Comparison of ENCODE assay signal across 1 cellular context in the genomic region with DNA sequence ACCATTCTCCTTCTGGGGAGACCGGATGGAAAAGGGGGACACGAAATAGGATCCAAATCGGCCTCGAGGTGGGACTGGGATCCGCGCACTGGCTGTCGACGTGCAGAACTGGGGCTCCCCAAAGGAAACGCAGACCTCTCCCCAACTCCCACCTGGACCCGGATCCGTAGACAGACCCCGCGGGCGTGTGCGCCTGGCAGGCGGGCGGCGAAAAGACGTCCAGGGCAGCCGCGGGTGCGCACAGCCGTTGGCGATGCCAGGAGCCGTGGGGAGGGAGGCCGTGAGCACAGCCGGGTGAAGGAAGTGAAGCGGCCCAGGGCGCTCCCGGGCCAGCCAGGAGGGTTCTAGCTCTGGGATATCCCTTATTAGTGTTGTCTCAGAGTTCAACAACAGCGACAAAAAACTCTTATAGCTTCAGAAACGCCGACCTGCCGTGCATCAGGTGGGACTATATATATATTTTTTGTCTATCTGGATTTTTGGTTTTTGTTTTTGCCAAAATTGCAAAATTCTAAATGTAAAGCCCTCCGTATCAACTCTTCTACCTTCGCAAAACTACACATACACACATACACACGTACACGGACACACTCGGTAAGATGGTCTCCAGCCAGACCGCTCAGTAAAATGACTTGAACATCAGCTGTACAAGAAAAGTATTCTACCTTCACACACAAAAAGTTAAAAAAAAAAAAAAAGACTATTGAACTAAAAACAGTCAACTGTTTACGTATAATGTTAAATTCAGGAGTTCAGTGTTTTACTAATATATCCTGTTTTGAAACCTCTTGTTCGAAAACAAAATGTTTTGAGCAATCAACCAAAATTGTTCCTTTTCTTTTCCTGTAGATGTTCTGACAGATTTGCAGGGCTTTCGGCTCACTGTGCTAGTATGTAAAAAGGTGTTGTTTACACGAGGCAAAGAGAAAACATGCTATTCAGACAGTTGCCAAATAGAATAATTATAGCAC.
TF ChIP-seq lines count a peak whose summit lies in the region.

No MANE protein-coding gene starts in this region.

TF ChIP-seq in GM23338, 12 proteins besides CTCF, POLR2A, EP300 and RAD21 (continued from another document):
- TF ChIP-seq, protein P1, sequence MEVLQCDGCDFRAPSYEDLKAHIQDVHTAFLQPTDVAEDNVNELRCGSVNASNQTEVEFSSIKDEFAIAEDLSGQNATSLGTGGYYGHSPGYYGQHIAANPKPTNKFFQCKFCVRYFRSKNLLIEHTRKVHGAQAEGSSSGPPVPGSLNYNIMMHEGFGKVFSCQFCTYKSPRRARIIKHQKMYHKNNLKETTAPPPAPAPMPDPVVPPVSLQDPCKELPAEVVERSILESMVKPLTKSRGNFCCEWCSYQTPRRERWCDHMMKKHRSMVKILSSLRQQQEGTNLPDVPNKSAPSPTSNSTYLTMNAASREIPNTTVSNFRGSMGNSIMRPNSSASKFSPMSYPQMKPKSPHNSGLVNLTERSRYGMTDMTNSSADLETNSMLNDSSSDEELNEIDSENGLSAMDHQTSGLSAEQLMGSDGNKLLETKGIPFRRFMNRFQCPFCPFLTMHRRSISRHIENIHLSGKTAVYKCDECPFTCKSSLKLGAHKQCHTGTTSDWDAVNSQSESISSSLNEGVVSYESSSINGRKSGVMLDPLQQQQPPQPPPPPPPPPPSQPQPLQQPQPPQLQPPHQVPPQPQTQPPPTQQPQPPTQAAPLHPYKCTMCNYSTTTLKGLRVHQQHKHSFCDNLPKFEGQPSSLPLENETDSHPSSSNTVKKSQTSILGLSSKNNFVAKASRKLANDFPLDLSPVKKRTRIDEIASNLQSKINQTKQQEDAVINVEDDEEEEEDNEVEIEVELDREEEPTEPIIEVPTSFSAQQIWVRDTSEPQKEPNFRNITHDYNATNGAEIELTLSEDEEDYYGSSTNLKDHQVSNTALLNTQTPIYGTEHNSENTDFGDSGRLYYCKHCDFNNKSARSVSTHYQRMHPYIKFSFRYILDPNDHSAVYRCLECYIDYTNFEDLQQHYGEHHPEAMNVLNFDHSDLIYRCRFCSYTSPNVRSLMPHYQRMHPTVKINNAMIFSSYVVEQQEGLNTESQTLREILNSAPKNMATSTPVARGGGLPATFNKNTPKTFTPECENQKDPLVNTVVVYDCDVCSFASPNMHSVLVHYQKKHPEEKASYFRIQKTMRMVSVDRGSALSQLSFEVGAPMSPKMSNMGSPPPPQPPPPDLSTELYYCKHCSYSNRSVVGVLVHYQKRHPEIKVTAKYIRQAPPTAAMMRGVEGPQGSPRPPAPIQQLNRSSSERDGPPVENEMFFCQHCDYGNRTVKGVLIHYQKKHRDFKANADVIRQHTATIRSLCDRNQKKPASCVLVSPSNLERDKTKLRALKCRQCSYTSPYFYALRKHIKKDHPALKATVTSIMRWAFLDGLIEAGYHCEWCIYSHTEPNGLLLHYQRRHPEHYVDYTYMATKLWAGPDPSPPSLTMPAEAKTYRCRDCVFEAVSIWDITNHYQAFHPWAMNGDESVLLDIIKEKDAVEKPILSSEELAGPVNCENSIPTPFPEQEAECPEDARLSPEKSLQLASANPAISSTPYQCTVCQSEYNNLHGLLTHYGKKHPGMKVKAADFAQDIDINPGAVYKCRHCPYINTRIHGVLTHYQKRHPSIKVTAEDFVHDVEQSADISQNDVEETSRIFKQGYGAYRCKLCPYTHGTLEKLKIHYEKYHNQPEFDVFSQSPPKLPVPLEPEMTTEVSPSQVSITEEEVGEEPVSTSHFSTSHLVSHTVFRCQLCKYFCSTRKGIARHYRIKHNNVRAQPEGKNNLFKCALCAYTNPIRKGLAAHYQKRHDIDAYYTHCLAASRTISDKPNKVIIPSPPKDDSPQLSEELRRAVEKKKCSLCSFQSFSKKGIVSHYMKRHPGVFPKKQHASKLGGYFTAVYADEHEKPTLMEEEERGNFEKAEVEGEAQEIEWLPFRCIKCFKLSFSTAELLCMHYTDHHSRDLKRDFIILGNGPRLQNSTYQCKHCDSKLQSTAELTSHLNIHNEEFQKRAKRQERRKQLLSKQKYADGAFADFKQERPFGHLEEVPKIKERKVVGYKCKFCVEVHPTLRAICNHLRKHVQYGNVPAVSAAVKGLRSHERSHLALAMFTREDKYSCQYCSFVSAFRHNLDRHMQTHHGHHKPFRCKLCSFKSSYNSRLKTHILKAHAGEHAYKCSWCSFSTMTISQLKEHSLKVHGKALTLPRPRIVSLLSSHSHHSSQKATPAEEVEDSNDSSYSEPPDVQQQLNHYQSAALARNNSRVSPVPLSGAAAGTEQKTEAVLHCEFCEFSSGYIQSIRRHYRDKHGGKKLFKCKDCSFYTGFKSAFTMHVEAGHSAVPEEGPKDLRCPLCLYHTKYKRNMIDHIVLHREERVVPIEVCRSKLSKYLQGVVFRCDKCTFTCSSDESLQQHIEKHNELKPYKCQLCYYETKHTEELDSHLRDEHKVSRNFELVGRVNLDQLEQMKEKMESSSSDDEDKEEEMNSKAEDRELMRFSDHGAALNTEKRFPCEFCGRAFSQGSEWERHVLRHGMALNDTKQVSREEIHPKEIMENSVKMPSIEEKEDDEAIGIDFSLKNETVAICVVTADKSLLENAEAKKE (CRISPR knock-in tag; IDR thresholded peaks at IDR 0.05): no peak
